ENCODE assay signal across 17 cellular contexts in the genomic region with DNA sequence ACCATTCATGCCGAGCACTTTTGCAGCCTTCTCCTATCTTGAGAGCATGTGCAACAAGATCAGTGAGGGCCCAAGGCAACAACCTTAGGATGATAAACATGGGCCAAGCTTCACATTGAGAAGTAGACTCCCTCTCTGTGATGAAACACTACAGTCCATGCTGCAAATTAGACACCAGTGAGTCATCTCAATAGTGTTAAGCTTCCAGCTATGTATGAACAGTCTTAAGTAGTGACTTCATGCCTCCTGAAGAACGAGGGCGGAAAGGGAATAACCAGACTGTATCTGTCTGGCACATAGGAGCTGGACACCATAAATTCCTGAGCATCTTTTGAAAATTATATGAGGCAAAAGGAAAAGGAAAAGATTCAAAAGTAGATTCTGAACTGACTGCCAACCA.
DNase-seq lines count a peak whose midpoint lies in the region; ATAC-seq and TF ChIP-seq lines count a peak whose summit lies in the region.
"Had no signal": no experiment of that assay in that cellular context is flagged by ENCODE, and none has a peak within 500 bp of the region (broad histone marks: within the 10 kb centered on the region; RNA-seq: fewer than 3 reads in every experiment).

No MANE protein-coding gene starts in this region.

- no peak overlapping the region for H3K9ac ChIP-seq in PC-3 (ENCODE audit: low read length)
- H3K9ac ChIP-seq in neural progenitor cell: no peak overlapping the region

- no peak overlapping the region for H3K4me3 Mint-ChIP-seq in neural progenitor cell
- H3K4me3 Mint-ChIP-seq in activated T-helper 2 cell treated with anti-CD3 and anti-CD28 coated beads, Interferon-gamma antibody, Interleukin-2, Interleukin-4, amounts not matched to agents 10 μg/mL and 5 μg/mL and 100 μg/mL, durations not matched to agents 14 hours and 24 hours and 36 hours (ENCODE audit: low read depth): no peak overlapping the region
- H3K4me3 Mint-ChIP-seq: activated CD8-positive, alpha-beta T cell treated with anti-CD3 and anti-CD28 coated beads for 36 hours; stimulated activated memory B cell treated with anti-CD40 and anti-IgM and Interleukin-4, amounts not matched to agents 10 μg/mL and 1 μg/mL and 100 μg/mL, for 72 hours had no signal

- no peaks in the 10 kb centered on the region for H3K4me1 ChIP-seq in PC-3 (ENCODE audit: insufficient read depth, low read length)
- no peaks in the 10 kb centered on the region for H3K4me1 ChIP-seq in neural progenitor cell
- H3K4me1 ChIP-seq in sigmoid colon: no peaks in the 10 kb centered on the region
- no peaks in the 10 kb centered on the region for H3K4me1 ChIP-seq in gastrocnemius medialis

- TF ChIP-seq POLR2A in sigmoid colon (IDR thresholded peaks at IDR 0.05) (no peak), gastrocnemius medialis (IDR thresholded peaks at IDR 0.05) (no peak)

- intact Hi-C loops in PC-3 (cut with micrococcal nuclease) (no loop called here), sigmoid colon (cut with DNase I) (no loop called here), gastrocnemius medialis (cut with DNase I; ENCODE audit: low total_unique reads) (no loop called here)
- intact Hi-C loops in activated T-helper 2 cell treated with anti-CD3 and anti-CD28 coated beads, Interferon-gamma antibody, Interleukin-2, Interleukin-4, amounts not matched to agents 10 μg/mL and 5 μg/mL and 100 μg/mL, durations not matched to agents 14 hours and 24 hours and 36 hours (cut with micrococcal nuclease): no loop called here

- DNase-seq in EL: peak; percentile 95
- DNase-seq in PC-3: peak; percentile 9
- peak; percentile 37 for DNase-seq in epithelial cell of prostate (ENCODE audit: low read depth, low spot score)
- DNase-seq in neural progenitor cell (ENCODE audit: low spot score): no peak
- DNase-seq in sigmoid colon: no peak
- no peak for DNase-seq in gastrocnemius medialis
- DNase-seq in activated naive CD4-positive, alpha-beta T cell treated with anti-CD3 and anti-CD28 coated beads, Interleukin-2, amount 50 U/mL, for 16 hours: no peak
- no peak for DNase-seq in activated T-helper 2 cell treated with anti-CD3 and anti-CD28 coated beads, Interferon-gamma antibody, Interleukin-2, Interleukin-4, amounts not matched to agents 10 μg/mL and 5 μg/mL and 100 μg/mL, durations not matched to agents 14 hours and 24 hours and 36 hours (ENCODE audit: low spot score)
- DNase-seq: activated CD8-positive, alpha-beta T cell treated with anti-CD3 and anti-CD28 coated beads for 36 hours; activated gamma-delta T cell; cortex of kidney; head of caudate nucleus; NCI-H1092; NCI-H524 treated with DMSO at 0.1 percent for 48 hours; posterior cingulate gyrus had no signal

- WGBS in sigmoid colon, 2 donors: 83 to 89% methylated on average over 3 of the region's 3 CpGs

- in situ Hi-C loops in gastrocnemius medialis (cut with MboI; ENCODE audit: low sequenced_read_pairs in 4 of 4): no loop called here

- H3K27ac ChIP-seq in PC-3 (ENCODE audit: low read length) (no peak overlapping the region), epithelial cell of prostate (no peak overlapping the region), neural progenitor cell (no peak overlapping the region), sigmoid colon (no peak overlapping the region), gastrocnemius medialis (no peak overlapping the region)

- no peaks in the 10 kb centered on the region for H3K4me1 Mint-ChIP-seq in neural progenitor cell
- H3K4me1 Mint-ChIP-seq in activated T-helper 2 cell treated with anti-CD3 and anti-CD28 coated beads, Interferon-gamma antibody, Interleukin-2, Interleukin-4, amounts not matched to agents 10 μg/mL and 5 μg/mL and 100 μg/mL, durations not matched to agents 14 hours and 24 hours and 36 hours (ENCODE audit: low read depth): no peaks in the 10 kb centered on the region
- H3K4me1 Mint-ChIP-seq: stimulated activated memory B cell treated with anti-CD40 and anti-IgM and Interleukin-4, amounts not matched to agents 10 μg/mL and 1 μg/mL and 100 μg/mL, for 72 hours had no signal

- H3K27me3 Mint-ChIP-seq in neural progenitor cell (ENCODE audit: insufficient read depth, low read depth): peaks cover 2% of the 10 kb centered on the region
- H3K27me3 Mint-ChIP-seq in activated T-helper 2 cell treated with anti-CD3 and anti-CD28 coated beads, Interferon-gamma antibody, Interleukin-2, Interleukin-4, amounts not matched to agents 10 μg/mL and 5 μg/mL and 100 μg/mL, durations not matched to agents 14 hours and 24 hours and 36 hours (ENCODE audit: low read depth): no peaks in the 10 kb centered on the region
- H3K27me3 Mint-ChIP-seq: activated CD8-positive, alpha-beta T cell treated with anti-CD3 and anti-CD28 coated beads for 36 hours; stimulated activated memory B cell treated with anti-CD40 and anti-IgM and Interleukin-4, amounts not matched to agents 10 μg/mL and 1 μg/mL and 100 μg/mL, for 72 hours had no signal

- H3K4me3 ChIP-seq in PC-3 (ENCODE audit: low read length) (no peak overlapping the region), neural progenitor cell (no peak overlapping the region), sigmoid colon (no peak overlapping the region), gastrocnemius medialis (no peak overlapping the region)
- H3K4me3 ChIP-seq: lung had no signal

- no peaks in the 10 kb centered on the region for H3K9me3 ChIP-seq in PC-3 (ENCODE audit: low read length)
- H3K9me3 ChIP-seq in neural progenitor cell (ENCODE audit: low read depth): no peaks in the 10 kb centered on the region
- no peaks in the 10 kb centered on the region for H3K9me3 ChIP-seq in sigmoid colon
- no peaks in the 10 kb centered on the region for H3K9me3 ChIP-seq in gastrocnemius medialis

- peaks cover 2% of the 10 kb centered on the region for H3K9me3 Mint-ChIP-seq in neural progenitor cell
- H3K9me3 Mint-ChIP-seq in activated T-helper 2 cell treated with anti-CD3 and anti-CD28 coated beads, Interferon-gamma antibody, Interleukin-2, Interleukin-4, amounts not matched to agents 10 μg/mL and 5 μg/mL and 100 μg/mL, durations not matched to agents 14 hours and 24 hours and 36 hours: peaks cover 4% of the 10 kb centered on the region
- H3K9me3 Mint-ChIP-seq: activated CD8-positive, alpha-beta T cell treated with anti-CD3 and anti-CD28 coated beads for 36 hours had no signal

- no peaks in the 10 kb centered on the region for H3K79me2 ChIP-seq in PC-3 (ENCODE audit: low read length)
- no peaks in the 10 kb centered on the region for H3K79me2 ChIP-seq in neural progenitor cell (ENCODE audit: low read depth)

- CTCF ChIA-PET in PC-3 (lab: Charles Lee): no interaction called here

- ATAC-seq in PC-3 (no peak), gastrocnemius medialis (no peak)
- ATAC-seq: activated CD8-positive, alpha-beta T cell treated with anti-CD3 and anti-CD28 coated beads for 36 hours; stimulated activated memory B cell treated with anti-CD40 and anti-IgM and Interleukin-4, amounts not matched to agents 10 μg/mL and 1 μg/mL and 100 μg/mL, for 72 hours had no signal

- H3K36me3 ChIP-seq in PC-3 (ENCODE audit: low read depth, low read length): no peaks in the 10 kb centered on the region
- H3K36me3 ChIP-seq in neural progenitor cell: no peaks in the 10 kb centered on the region
- H3K36me3 ChIP-seq in sigmoid colon: no peaks in the 10 kb centered on the region
- no peaks in the 10 kb centered on the region for H3K36me3 ChIP-seq in gastrocnemius medialis

- no TSS peak for BruUV-seq in PC-3 (replicated peaks; lab: Mats Ljungman, UMichigan)

- H3K36me3 Mint-ChIP-seq in neural progenitor cell: no peaks in the 10 kb centered on the region
- H3K36me3 Mint-ChIP-seq in activated T-helper 2 cell treated with anti-CD3 and anti-CD28 coated beads, Interferon-gamma antibody, Interleukin-2, Interleukin-4, amounts not matched to agents 10 μg/mL and 5 μg/mL and 100 μg/mL, durations not matched to agents 14 hours and 24 hours and 36 hours (ENCODE audit: low read depth): no peaks in the 10 kb centered on the region
- H3K36me3 Mint-ChIP-seq: stimulated activated memory B cell treated with anti-CD40 and anti-IgM and Interleukin-4, amounts not matched to agents 10 μg/mL and 1 μg/mL and 100 μg/mL, for 72 hours had no signal

- no peaks in the 10 kb centered on the region for H3K9me2 ChIP-seq in PC-3 (replicated peaks; ENCODE audit: low read length)

- no peak overlapping the region for H3K4me2 ChIP-seq in PC-3 (ENCODE audit: low read length)
- H3K4me2 ChIP-seq in neural progenitor cell: no peak overlapping the region

- no peak for TF ChIP-seq EP300 in sigmoid colon (IDR thresholded peaks at IDR 0.05)

- H3K27ac Mint-ChIP-seq in neural progenitor cell: no peak overlapping the region
- no peak overlapping the region for H3K27ac Mint-ChIP-seq in activated T-helper 2 cell treated with anti-CD3 and anti-CD28 coated beads, Interferon-gamma antibody, Interleukin-2, Interleukin-4, amounts not matched to agents 10 μg/mL and 5 μg/mL and 100 μg/mL, durations not matched to agents 14 hours and 24 hours and 36 hours
- H3K27ac Mint-ChIP-seq: activated CD8-positive, alpha-beta T cell treated with anti-CD3 and anti-CD28 coated beads for 36 hours; stimulated activated memory B cell treated with anti-CD40 and anti-IgM and Interleukin-4, amounts not matched to agents 10 μg/mL and 1 μg/mL and 100 μg/mL, for 72 hours had no signal

- no peak overlapping the region for H2AFZ ChIP-seq in PC-3 (ENCODE audit: low read length)
- peak overlapping the region; percentile 30 for H2AFZ ChIP-seq in neural progenitor cell (replicated peaks)

- H3K27me3 ChIP-seq in PC-3 (ENCODE audit: low read length) (no peaks in the 10 kb centered on the region), neural progenitor cell (no peaks in the 10 kb centered on the region), sigmoid colon (no peaks in the 10 kb centered on the region), gastrocnemius medialis (no peaks in the 10 kb centered on the region)

- TF ChIP-seq CTCF in PC-3 (conservative IDR thresholded peaks at IDR 0.05; ENCODE audit: low read depth, low read length): no peak
- TF ChIP-seq CTCF in neural progenitor cell (IDR thresholded peaks at IDR 0.05): no peak
- TF ChIP-seq CTCF in sigmoid colon (IDR thresholded peaks at IDR 0.05): no peak
- no peak for TF ChIP-seq CTCF in gastrocnemius medialis (IDR thresholded peaks at IDR 0.05 in 4 of 5, conservative IDR thresholded peaks at IDR 0.05 in 1 of 5)

- H3F3A ChIP-seq in PC-3 (ENCODE audit: low read length, unreplicated experiment) (no peaks in the 10 kb centered on the region), neural progenitor cell (ENCODE audit: low read depth) (no peaks in the 10 kb centered on the region)

- POLR2A ChIA-PET in PC-3 (lab: Charles Lee; ENCODE audit: unreplicated experiment): no interaction called here

- no peaks in the 10 kb centered on the region for H4K20me1 ChIP-seq in PC-3 (ENCODE audit: low read length)
- H4K20me1 ChIP-seq in neural progenitor cell (ENCODE audit: low read depth): no peaks in the 10 kb centered on the region

Comparison
In these comparisons a context has a peak if more than half of its experiments do, and no peak if none do; other contexts are left out.
1. DNase-seq: peak in EL (single experiment), PC-3 (single experiment) and epithelial cell of prostate (single experiment); none in neural progenitor cell (single experiment), sigmoid colon (single experiment), gastrocnemius medialis (0 of 2), activated naive CD4-positive, alpha-beta T cell treated with anti-CD3 and anti-CD28 coated beads, Interleukin-2, amount 50 U/mL, for 16 hours (single experiment) and activated T-helper 2 cell treated with anti-CD3 and anti-CD28 coated beads, Interferon-gamma antibody, Interleukin-2, Interleukin-4, amounts not matched to agents 10 μg/mL and 5 μg/mL and 100 μg/mL, durations not matched to agents 14 hours and 24 hours and 36 hours (single experiment).